In the genomic region with DNA sequence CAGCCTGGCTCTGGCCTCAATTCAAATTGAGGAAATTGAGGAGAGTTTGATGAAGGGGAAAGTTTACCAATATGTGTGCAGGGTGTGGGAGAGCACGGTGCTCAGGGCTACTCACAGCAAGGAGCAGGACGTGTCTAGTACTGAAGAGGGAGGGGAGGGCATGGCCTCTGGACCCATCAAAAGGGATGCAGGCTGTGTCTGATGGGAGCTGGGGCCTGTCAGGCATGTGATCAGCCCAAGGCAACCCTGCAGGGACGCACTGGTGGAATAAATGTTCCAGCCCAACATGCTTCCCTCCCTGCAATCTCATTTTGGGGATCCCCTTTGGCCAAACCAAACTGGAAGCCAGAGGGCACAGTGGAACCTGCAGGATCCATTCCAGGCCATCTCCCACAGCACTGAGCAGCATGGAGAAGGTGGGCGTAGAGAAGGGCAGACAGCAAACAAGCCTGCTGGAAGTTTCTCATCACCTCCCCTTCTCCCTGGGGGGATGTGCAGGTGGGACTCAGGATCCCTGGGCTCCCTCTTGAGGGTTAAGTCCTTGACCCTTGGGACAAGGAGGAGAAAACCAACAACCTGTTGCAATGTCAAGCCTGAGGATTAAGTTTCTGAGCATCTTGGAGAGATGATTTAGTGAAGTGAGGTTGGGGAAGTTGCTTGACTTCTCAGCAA, we compare ENCODE assay signal across 34 cellular contexts.
"Had no signal": no experiment of that assay in that cellular context is flagged by ENCODE, and none has a peak within 500 bp of the region (broad histone marks: within the 10 kb centered on the region; RNA-seq: fewer than 3 reads in every experiment).

No MANE protein-coding gene starts in this region.

- DNase-seq: Karpas-422, Kasumi-1, MG63, MM.1S, MV-4-11, NCI-H1048, NCI-H1092, NCI-H1092 treated with DMSO at 0.1 percent for 48 hours, NCI-H1105, NCI-H1105 treated with DMSO at 0.1 percent for 48 hours, NCI-H1417, NCI-H1417 treated with DMSO at 0.1 percent for 48 hours, NCI-H1436, NCI-H1436 treated with DMSO at 0.1 percent for 48 hours, NCI-H146, NCI-H1694, NCI-H1694 treated with DMSO at 0.1 percent for 48 hours, NCI-H187, NCI-H187 treated with DMSO at 0.1 percent for 48 hours, NCI-H1930, NCI-H2029, NCI-H2029 treated with DMSO at 0.1 percent for 48 hours, NCI-H2081, NCI-H2081 treated with DMSO at 0.1 percent for 48 hours, NCI-H2107, NCI-H2171, NCI-H2171 treated with DMSO at 0.1 percent for 48 hours, NCI-H2227 treated with DMSO at 0.1 percent for 48 hours, NCI-H226, NCI-H345, NCI-H446, NCI-H446 treated with DMSO at 0.1 percent for 48 hours, NCI-H510A, NCI-H510A treated with DMSO at 0.1 percent for 48 hours had no signal

- H3K4me3 ChIP-seq: MG63 had no signal

- H3K36me3 ChIP-seq: MG63 had no signal

- H3K9me3 ChIP-seq: MG63 had no signal

- H3K27me3 ChIP-seq: MG63 had no signal
